ENCODE assay signal across 30 cellular contexts in the genomic region with DNA sequence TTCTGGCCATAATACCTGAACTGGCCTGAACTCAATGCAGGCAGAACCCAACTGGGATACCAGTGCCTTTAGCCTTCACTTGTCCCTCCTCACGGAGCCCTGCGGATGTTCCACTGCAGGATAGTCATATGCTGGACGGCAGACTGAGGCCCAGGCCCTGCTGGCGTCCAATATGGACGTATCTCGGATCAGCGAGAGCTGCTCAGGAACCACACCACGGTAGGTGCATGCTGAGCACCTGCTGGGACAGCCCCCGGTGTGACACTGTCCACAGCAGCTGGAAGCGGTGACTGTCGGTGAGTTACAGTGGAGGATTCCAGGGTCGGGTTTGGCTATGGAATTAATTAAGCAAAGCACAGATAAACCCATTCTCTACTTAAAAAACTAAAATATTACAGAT.
"Had no signal": no experiment of that assay in that cellular context is flagged by ENCODE, and none has a peak within 500 bp of the region (broad histone marks: within the 10 kb centered on the region; RNA-seq: fewer than 3 reads in every experiment).

No MANE protein-coding gene starts in this region.

- ATAC-seq: activated CD8-positive, alpha-beta memory T cell treated with anti-CD3 and anti-CD28 coated beads, Interleukin-2, amount 10 ng/mL, durations not matched to agents 7 days and 5 days; activated naive CD8-positive, alpha-beta T cell treated with anti-CD3 and anti-CD28 coated beads, Interleukin-2, amount 50 U/mL, for 24 hours; PC-3; SK-N-SH treated with all-trans-retinoic acid at 6 μM for 48 hours had no signal

- H3K27me3 ChIP-seq: MG63, Peyer's patch had no signal

- FAIRE-seq: bronchial epithelial cell had no signal

- H3K4me1 ChIP-seq: Peyer's patch had no signal

- H3K36me3 Mint-ChIP-seq: activated CD8-positive, alpha-beta memory T cell treated with anti-CD3 and anti-CD28 coated beads, Interleukin-2, amount 10 ng/mL, durations not matched to agents 7 days and 5 days; activated naive CD4-positive, alpha-beta T cell treated with anti-CD3 and anti-CD28 coated beads, Interleukin-2, amount 10 ng/mL, durations not matched to agents 7 days and 5 days had no signal

- H3K4me3 Mint-ChIP-seq: activated CD4-positive, alpha-beta memory T cell treated with anti-CD3 and anti-CD28 coated beads, Interleukin-2, amount 10 ng/mL, durations not matched to agents 7 days and 5 days; activated CD8-positive, alpha-beta memory T cell treated with anti-CD3 and anti-CD28 coated beads, Interleukin-2, amount 10 ng/mL, durations not matched to agents 7 days and 5 days; activated naive CD4-positive, alpha-beta T cell treated with anti-CD3 and anti-CD28 coated beads, Interleukin-2, amount 10 ng/mL, durations not matched to agents 7 days and 5 days; activated naive CD8-positive, alpha-beta T cell; activated naive CD8-positive, alpha-beta T cell treated with anti-CD3 and anti-CD28 coated beads, Interleukin-2, amount 50 U/mL, for 24 hours; brain had no signal

- H3K36me3 ChIP-seq: MG63 had no signal

- H3K9me3 Mint-ChIP-seq: activated naive CD8-positive, alpha-beta T cell treated with anti-CD3 and anti-CD28 coated beads, Interleukin-2, amount 50 U/mL, for 24 hours had no signal

- H3K27ac ChIP-seq: Peyer's patch, VCaP had no signal

- H3K27ac Mint-ChIP-seq: activated CD4-positive, alpha-beta memory T cell treated with anti-CD3 and anti-CD28 coated beads, Interleukin-2, amount 10 ng/mL, durations not matched to agents 7 days and 5 days; activated CD8-positive, alpha-beta memory T cell treated with anti-CD3 and anti-CD28 coated beads, Interleukin-2, amount 10 ng/mL, durations not matched to agents 7 days and 5 days; activated naive CD4-positive, alpha-beta T cell treated with anti-CD3 and anti-CD28 coated beads, Interleukin-2, amount 10 ng/mL, durations not matched to agents 7 days and 5 days; activated naive CD8-positive, alpha-beta T cell; activated naive CD8-positive, alpha-beta T cell treated with anti-CD3 and anti-CD28 coated beads, Interleukin-2, amount 50 U/mL, for 24 hours had no signal

- H3K9me3 ChIP-seq: MG63, Peyer's patch had no signal

- H3K4me1 Mint-ChIP-seq: activated CD4-positive, alpha-beta memory T cell treated with anti-CD3 and anti-CD28 coated beads, Interleukin-2, amount 10 ng/mL, durations not matched to agents 7 days and 5 days; activated CD8-positive, alpha-beta memory T cell treated with anti-CD3 and anti-CD28 coated beads, Interleukin-2, amount 10 ng/mL, durations not matched to agents 7 days and 5 days; activated naive CD4-positive, alpha-beta T cell treated with anti-CD3 and anti-CD28 coated beads, Interleukin-2, amount 10 ng/mL, durations not matched to agents 7 days and 5 days; activated naive CD8-positive, alpha-beta T cell treated with anti-CD3 and anti-CD28 coated beads, Interleukin-2, amount 50 U/mL, for 24 hours had no signal

- H3K4me3 ChIP-seq: MG63, Peyer's patch had no signal

- DNase-seq: activated CD4-positive, alpha-beta memory T cell treated with anti-CD3 and anti-CD28 coated beads, Interleukin-2, amount 10 ng/mL, durations not matched to agents 7 days and 5 days; activated CD4-positive, alpha-beta T cell treated with anti-CD3 and anti-CD28 coated beads for 1 hour; activated CD4-positive, alpha-beta T cell treated with anti-CD3 and anti-CD28 coated beads for 48 hours; activated CD4-positive, CD25-positive, alpha-beta regulatory T cell; activated CD8-positive, alpha-beta memory T cell treated with anti-CD3 and anti-CD28 coated beads for 24 hours; activated CD8-positive, alpha-beta memory T cell treated with anti-CD3 and anti-CD28 coated beads, Interleukin-2, amount 10 ng/mL, durations not matched to agents 7 days and 5 days; activated effector memory CD4-positive, alpha-beta T cell treated with Interleukin-2 at 50 U/mL for 16 hours; activated naive CD4-positive, alpha-beta T cell treated with anti-CD3 and anti-CD28 coated beads, Interleukin-2, amount 10 ng/mL, durations not matched to agents 7 days and 5 days; activated naive CD8-positive, alpha-beta T cell treated with anti-CD3 and anti-CD28 coated beads, Interleukin-2, amount 50 U/mL, for 24 hours; activated T-cell treated with anti-CD3 and anti-CD28 coated beads, Interleukin-2, amount 50 U/mL, for 48 hours; anterior cingulate cortex; central memory CD4-positive, alpha-beta T cell; Kasumi-1; KG1; MG63; NCI-H1092; NCI-H1436 treated with DMSO at 0.1 percent for 48 hours; NCI-H345; PC-3; RPMI8226; SIG-M5; T-helper 1 cell; T-helper 2 cell; T-helper 9 cell had no signal

- H3K27me3 Mint-ChIP-seq: activated naive CD4-positive, alpha-beta T cell treated with anti-CD3 and anti-CD28 coated beads, Interleukin-2, amount 10 ng/mL, durations not matched to agents 7 days and 5 days; activated naive CD8-positive, alpha-beta T cell; brain had no signal
